In the genomic region with DNA sequence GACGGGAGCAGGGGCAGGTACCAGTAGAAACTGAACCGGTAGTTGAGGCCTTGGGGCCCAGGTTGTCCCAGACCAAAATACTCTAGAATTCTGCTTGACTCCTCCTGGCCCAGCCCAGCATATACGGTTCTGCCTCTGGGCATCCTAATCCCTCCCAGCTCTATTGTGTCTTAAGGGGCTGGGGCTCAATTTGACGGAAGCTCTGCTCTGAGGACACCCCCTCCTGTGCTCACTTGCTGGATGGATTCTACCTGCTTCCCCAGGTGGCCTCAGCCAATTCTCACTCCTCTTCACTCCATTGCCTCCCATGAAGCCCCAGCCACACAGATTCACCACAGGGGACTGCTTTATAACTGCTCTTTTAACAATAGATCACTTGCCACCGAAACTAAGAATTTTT, we compare ENCODE assay signal across 18 cellular contexts.
DNase-seq lines count a peak whose midpoint lies in the region; ATAC-seq and TF ChIP-seq lines count a peak whose summit lies in the region.
"Had no signal": no experiment of that assay in that cellular context is flagged by ENCODE, and none has a peak within 500 bp of the region (broad histone marks: within the 10 kb centered on the region; RNA-seq: fewer than 3 reads in every experiment).

No MANE protein-coding gene starts in this region.

- H3K9me3 Mint-ChIP-seq in glutamatergic neuron (ENCODE audit: unreplicated experiment) = peaks cover 5% of the 10 kb centered on the region
- H3K9me3 Mint-ChIP-seq: CD14-positive monocyte had no signal

- peaks cover 15% of the 10 kb centered on the region for H3K4me1 Mint-ChIP-seq in glutamatergic neuron (ENCODE audit: low read depth, unreplicated experiment)
- H3K4me1 Mint-ChIP-seq: CD14-positive monocyte; CD4-positive, alpha-beta memory T cell had no signal

- no peaks in the 10 kb centered on the region for H3K9me3 ChIP-seq in HEK293 (ENCODE audit: control insufficient read depth, insufficient read depth, low read depth, low read length)
- H3K9me3 ChIP-seq: BLaER1, HAP-1 had no signal

- peaks cover 5% of the 10 kb centered on the region for H3K36me3 Mint-ChIP-seq in glutamatergic neuron (ENCODE audit: unreplicated experiment)
- H3K36me3 Mint-ChIP-seq: CD14-positive monocyte; CD4-positive, alpha-beta memory T cell had no signal

- H3K27me3 Mint-ChIP-seq in glutamatergic neuron (ENCODE audit: unreplicated experiment) = peaks cover 2% of the 10 kb centered on the region

- POLR2A ChIA-PET in HEK293 (lab: Yijun Ruan, JAX) = no interaction called here

- H3K4me1 ChIP-seq in HEK293 (ENCODE audit: control insufficient read depth, insufficient read depth, low read length) = no peaks in the 10 kb centered on the region
- H3K4me1 ChIP-seq: HAP-1 had no signal

- H3K4me3 Mint-ChIP-seq in glutamatergic neuron (ENCODE audit: unreplicated experiment) = no peak overlapping the region
- H3K4me3 Mint-ChIP-seq: CD14-positive monocyte; CD4-positive, alpha-beta memory T cell had no signal

- DNase-seq in NCI-H82 (lab: John Stamatoyannopoulos, UW) (peak; percentile 39), NCI-H82 treated with DMSO at 0.1 percent for 48 hours (lab: John Stamatoyannopoulos, UW; ENCODE audit: unreplicated experiment) (no peak), NCI-H345 treated with DMSO at 0.1 percent for 48 hours (lab: John Stamatoyannopoulos, UW; ENCODE audit: unreplicated experiment) (peak; percentile 85), glutamatergic neuron (no peak), GM20000 (ENCODE audit: low spot score) (no peak)
- DNase-seq: 8988T; CD4-positive, alpha-beta memory T cell; DMS153; DMS79; GF-D8; GM23248 had no signal

- peak overlapping the region; percentile 53 for H3K27ac Mint-ChIP-seq in glutamatergic neuron (ENCODE audit: unreplicated experiment)

- no peak overlapping the region for H3K4me3 ChIP-seq in HEK293 (ENCODE audit: low read depth, low read length)
- H3K4me3 ChIP-seq: BLaER1, GM23248, HAP-1 had no signal

- CTCF ChIA-PET in HEK293 (lab: Yijun Ruan, JAX) = interaction anchor here (0.5 to 1.7 kb wide), 3 partner anchors 10 to 635 kb away, joined by 3 to 11 read pairs (median 4); no protein-coding TSS in a partner anchor

- ATAC-seq in esophagus mucosa = no peak
- ATAC-seq in GM18498 (IDR thresholded peaks at IDR 0.05; ENCODE audit: unreplicated experiment) = no peak

- no peaks in the 10 kb centered on the region for H3K36me3 ChIP-seq in HEK293 (ENCODE audit: control insufficient read depth in 2 of 2, insufficient read depth in 1 of 2, low read length in 2 of 2)
- H3K36me3 ChIP-seq: BLaER1, HAP-1 had no signal

- no peak overlapping the region for H3K27ac ChIP-seq in HEK293 (ENCODE audit: extremely low read depth, low read depth, low read length)
- H3K27ac ChIP-seq: BLaER1, GM23248, HL-60 had no signal

- TF ChIP-seq CTCF in HEK293 (tag by site-specific recombination; IDR thresholded peaks at IDR 0.05) = no peak
- TF ChIP-seq CTCF in glutamatergic neuron (IDR thresholded peaks at IDR 0.05; ENCODE audit: partially characterized antibody, unreplicated experiment) = no peak
- no peak for TF ChIP-seq CTCF in GM20000 (IDR thresholded peaks at IDR 0.05; ENCODE audit: extremely low read depth, missing control alignments)

TF ChIP-seq in HEK293, 187 proteins besides CTCF, POLR2A, EP300 and RAD21:
- TF ChIP-seq ZBTB17 (tag by site-specific recombination; IDR thresholded peaks at IDR 0.05) (no peak), ZFP37 (tag by site-specific recombination; IDR thresholded peaks at IDR 0.05) (no peak), ZNF830 (tag by site-specific recombination; IDR thresholded peaks at IDR 0.05; ENCODE audit: low read depth) (no peak), ZIC2 (tag by site-specific recombination; IDR thresholded peaks at IDR 0.05) (peak; percentile 22; the same call in 1 of the 2 replicates), GLIS1 (tag by site-specific recombination; IDR thresholded peaks at IDR 0.05) (peak; percentile 47; the same call in 1 of the 2 replicates)
- TF ChIP-seq, protein P1, sequence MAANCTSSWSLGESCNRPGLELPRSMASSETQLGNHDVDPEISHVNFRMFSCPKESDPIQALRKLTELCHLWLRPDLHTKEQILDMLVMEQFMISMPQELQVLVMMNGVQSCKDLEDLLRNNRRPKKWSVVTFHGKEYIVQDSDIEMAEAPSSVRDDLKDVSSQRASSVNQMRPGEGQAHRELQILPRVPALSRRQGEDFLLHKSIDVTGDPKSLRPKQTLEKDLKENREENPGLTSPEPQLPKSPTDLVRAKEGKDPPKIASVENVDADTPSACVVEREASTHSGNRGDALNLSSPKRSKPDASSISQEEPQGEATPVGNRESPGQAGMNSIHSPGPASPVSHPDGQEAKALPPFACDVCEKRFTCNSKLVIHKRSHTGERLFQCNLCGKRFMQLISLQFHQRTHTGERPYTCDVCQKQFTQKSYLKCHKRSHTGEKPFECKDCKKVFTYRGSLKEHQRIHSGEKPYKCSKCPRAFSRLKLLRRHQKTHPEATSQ (tag by site-specific recombination; IDR thresholded peaks at IDR 0.05) = no peak
- TF ChIP-seq, protein P2, sequence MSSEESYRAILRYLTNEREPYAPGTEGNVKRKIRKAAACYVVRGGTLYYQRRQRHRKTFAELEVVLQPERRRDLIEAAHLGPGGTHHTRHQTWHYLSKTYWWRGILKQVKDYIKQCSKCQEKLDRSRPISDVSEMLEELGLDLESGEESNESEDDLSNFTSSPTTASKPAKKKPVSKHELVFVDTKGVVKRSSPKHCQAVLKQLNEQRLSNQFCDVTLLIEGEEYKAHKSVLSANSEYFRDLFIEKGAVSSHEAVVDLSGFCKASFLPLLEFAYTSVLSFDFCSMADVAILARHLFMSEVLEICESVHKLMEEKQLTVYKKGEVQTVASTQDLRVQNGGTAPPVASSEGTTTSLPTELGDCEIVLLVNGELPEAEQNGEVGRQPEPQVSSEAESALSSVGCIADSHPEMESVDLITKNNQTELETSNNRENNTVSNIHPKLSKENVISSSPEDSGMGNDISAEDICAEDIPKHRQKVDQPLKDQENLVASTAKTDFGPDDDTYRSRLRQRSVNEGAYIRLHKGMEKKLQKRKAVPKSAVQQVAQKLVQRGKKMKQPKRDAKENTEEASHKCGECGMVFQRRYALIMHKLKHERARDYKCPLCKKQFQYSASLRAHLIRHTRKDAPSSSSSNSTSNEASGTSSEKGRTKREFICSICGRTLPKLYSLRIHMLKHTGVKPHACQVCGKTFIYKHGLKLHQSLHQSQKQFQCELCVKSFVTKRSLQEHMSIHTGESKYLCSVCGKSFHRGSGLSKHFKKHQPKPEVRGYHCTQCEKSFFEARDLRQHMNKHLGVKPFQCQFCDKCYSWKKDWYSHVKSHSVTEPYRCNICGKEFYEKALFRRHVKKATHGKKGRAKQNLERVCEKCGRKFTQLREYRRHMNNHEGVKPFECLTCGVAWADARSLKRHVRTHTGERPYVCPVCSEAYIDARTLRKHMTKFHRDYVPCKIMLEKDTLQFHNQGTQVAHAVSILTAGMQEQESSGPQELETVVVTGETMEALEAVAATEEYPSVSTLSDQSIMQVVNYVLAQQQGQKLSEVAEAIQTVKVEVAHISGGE (tag by site-specific recombination; conservative IDR thresholded peaks at IDR 0.05; ENCODE audit: low read depth) = no peak

Comparison
In these comparisons a context has a peak if more than half of its experiments do, and no peak if none do; other contexts are left out.
1. DNase-seq: peak in NCI-H82 (single experiment) and NCI-H345 treated with DMSO at 0.1 percent for 48 hours (single experiment); none in NCI-H82 treated with DMSO at 0.1 percent for 48 hours (single experiment), glutamatergic neuron (single experiment) and GM20000 (single experiment).